8 cellular contexts compared by ENCODE assay signal in the genomic region with DNA sequence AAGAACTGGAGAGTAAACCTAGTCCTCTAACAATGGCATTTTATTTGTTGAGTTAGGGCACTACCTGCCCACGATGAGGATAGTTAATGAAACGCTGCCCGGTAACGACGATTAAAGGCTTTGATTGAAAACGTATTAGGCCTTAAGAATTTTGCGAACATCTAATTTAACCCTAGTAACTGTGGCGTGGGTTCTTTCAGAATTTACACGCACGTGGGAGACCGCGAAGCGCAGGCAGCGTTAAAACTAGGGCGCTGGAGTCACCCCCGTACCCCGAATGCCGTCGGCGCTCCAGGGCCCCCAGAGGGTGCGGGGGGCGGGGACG. TPM values are rescaled to one million over a fixed set of nuclear protein-coding genes. Genes with fewer than 3 reads are reported as not detected.
A peak's percentile ranks its signal among the peaks of the same experiment; 100 is the strongest.
DNase-seq lines count a peak whose midpoint lies in the region; ATAC-seq and TF ChIP-seq lines count a peak whose summit lies in the region.

No MANE protein-coding gene starts in this region.

- H3K9me3 Mint-ChIP-seq in central memory CD8-positive, alpha-beta T cell: no peaks in the 10 kb centered on the region

- no peak overlapping the region for H2BK15ac ChIP-seq in mesendoderm (replicated peaks; ENCODE audit: low read depth)

- H2AK5ac ChIP-seq in mesendoderm (ENCODE audit: low read length): no peak overlapping the region

- H3K9ac ChIP-seq in mesendoderm (ENCODE audit: low read length): peak overlapping the region; percentile 93

- peaks cover 30% of the 10 kb centered on the region for H3K36me3 Mint-ChIP-seq in central memory CD8-positive, alpha-beta T cell (ENCODE audit: insufficient read depth)

- H3K4me3 ChIP-seq in NB4 (ENCODE audit: low read depth, low read length): peak overlapping the region; percentile 54
- peak overlapping the region; percentile 81 for H3K4me3 ChIP-seq in mesendoderm (ENCODE audit: low read length)

- H3K27ac Mint-ChIP-seq in central memory CD8-positive, alpha-beta T cell (ENCODE audit: low read depth): peak overlapping the region; percentile 96

- H3K27me3 ChIP-seq in mesendoderm (ENCODE audit: insufficient read depth, low read length, poor library complexity): peaks cover 2% of the 10 kb centered on the region

- no peaks in the 10 kb centered on the region for H3K27me3 Mint-ChIP-seq in central memory CD8-positive, alpha-beta T cell

- H3K4ac ChIP-seq in mesendoderm (ENCODE audit: low read depth, low read length): no peak overlapping the region

- peak overlapping the region; percentile 88 for H3K18ac ChIP-seq in mesendoderm (ENCODE audit: low read length)

- DNase-seq in NB4 (ENCODE audit: low read depth): no peak
- DNase-seq in central memory CD8-positive, alpha-beta T cell (ENCODE audit: low spot score in 2 of 2): peak in 1 of 2 donors; percentile 81
- peak; percentile 13 for DNase-seq in mesendoderm
- no peak for DNase-seq in COLO829 (ENCODE audit: low spot score)
- DNase-seq in HCEC 1CT: no peak

- no CpG with 5 or more reads among the region's 23 CpGs for WGBS in mesendoderm (ENCODE audit: extremely low coverage, insufficient coverage, low lambda C conversion rate)

- H3K4me1 Mint-ChIP-seq in central memory CD8-positive, alpha-beta T cell: peaks cover 33% of the 10 kb centered on the region

- no peak overlapping the region for H4K5ac ChIP-seq in mesendoderm (ENCODE audit: low read length)

- peak overlapping the region; percentile 93 for H3K56ac ChIP-seq in mesendoderm (ENCODE audit: low read length)

- peaks cover 9% of the 10 kb centered on the region for H3K79me1 ChIP-seq in mesendoderm (ENCODE audit: low read length)

- no peak for TF ChIP-seq POLR2A in NB4 (IDR thresholded peaks at IDR 0.05; ENCODE audit: extremely low read depth, insufficient read length)

- no peak overlapping the region for H4K8ac ChIP-seq in mesendoderm (ENCODE audit: low read depth, low read length)

- no peak overlapping the region for H2BK120ac ChIP-seq in mesendoderm (ENCODE audit: low read depth, low read length)

- ATAC-seq in GM18868 (IDR thresholded peaks at IDR 0.05; ENCODE audit: unreplicated experiment) (peak; percentile 26), HG02678 (IDR thresholded peaks at IDR 0.05; ENCODE audit: unreplicated experiment) (no peak)
- peak; percentile 63 for ATAC-seq in central memory CD8-positive, alpha-beta T cell (replicated peaks; ENCODE audit: extremely low read depth, poor library complexity, severe bottlenecking)

- no peaks in the 10 kb centered on the region for H3K36me3 ChIP-seq in mesendoderm (ENCODE audit: control insufficient read depth, insufficient read depth, low read length)

- H3K4me3 Mint-ChIP-seq in central memory CD8-positive, alpha-beta T cell: peak overlapping the region; percentile 95

- H3K79me2 ChIP-seq in mesendoderm (ENCODE audit: control insufficient read depth, insufficient read depth, low read length): peaks cover 24% of the 10 kb centered on the region

- H3K27ac ChIP-seq in 22Rv1 (peak overlapping the region; percentile 97), mesendoderm (ENCODE audit: low read depth, low read length) (no peak overlapping the region)

- H3K4me1 ChIP-seq in mesendoderm (ENCODE audit: control insufficient read depth, low read depth, low read length): peaks cover 5% of the 10 kb centered on the region

- TF ChIP-seq CTCF in 22Rv1 (IDR thresholded peaks at IDR 0.05): no peak
- TF ChIP-seq CTCF in NB4 (IDR thresholded peaks at IDR 0.05; ENCODE audit: low read depth, low read length): no peak

- H2BK5ac ChIP-seq in mesendoderm (ENCODE audit: low read length): no peak overlapping the region

- H3K23ac ChIP-seq in mesendoderm (ENCODE audit: low read length): no peak overlapping the region

- H3K4me2 ChIP-seq in mesendoderm (ENCODE audit: low read length): peak overlapping the region; percentile 77

RNA-seq across cellular contexts. Expression of gene SMCHD1, which starts 0.7 kb away (rescaled TPM):
- 20.5 TPM for polyA plus RNA-seq in mesendoderm (2013, experiment 1 of 2)
- 19.1 TPM for polyA plus RNA-seq in mesendoderm (2013, experiment 2 of 2)
